Comparison of ENCODE assay signal across 23 cellular contexts in the genomic region with DNA sequence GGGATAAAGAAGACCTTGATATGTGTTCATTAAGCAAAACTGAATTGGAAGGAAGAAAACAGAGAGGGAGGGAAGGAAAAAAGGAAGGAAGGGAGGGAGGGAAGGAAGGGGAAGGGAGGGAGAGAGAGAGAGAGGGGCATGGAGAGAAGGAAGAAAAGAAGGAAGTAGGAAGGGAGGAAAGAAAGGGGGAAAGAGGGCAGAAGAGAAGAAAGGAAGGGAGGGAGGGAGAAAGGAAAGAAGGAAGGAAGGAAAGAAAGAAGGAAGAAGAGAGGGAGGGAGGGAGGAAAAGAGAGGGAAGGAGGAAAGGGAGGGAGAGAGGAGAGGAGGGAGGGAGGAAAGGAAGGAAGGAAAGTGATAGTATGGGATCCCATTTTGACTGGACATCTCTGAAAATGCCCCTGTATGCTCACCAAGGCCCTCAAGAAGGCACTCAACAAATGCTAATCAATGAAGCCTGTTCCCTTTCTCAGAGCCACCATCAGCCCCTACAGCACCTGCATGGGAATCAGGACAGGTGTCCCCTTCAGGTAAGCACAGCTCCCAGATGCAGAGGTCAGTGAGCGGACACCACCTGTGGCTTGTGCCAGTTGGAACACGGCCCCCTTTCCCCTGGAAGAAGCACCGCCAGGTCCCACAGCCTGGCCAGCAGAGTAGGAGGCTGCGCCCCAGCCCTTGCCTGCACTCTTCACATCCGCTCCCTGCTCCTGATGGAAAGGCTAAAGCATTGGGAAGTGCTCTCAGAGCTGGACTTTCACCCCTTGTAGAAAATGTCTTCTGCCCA.
DNase-seq lines count a peak whose midpoint lies in the region; ATAC-seq, FAIRE-seq and TF ChIP-seq lines count a peak whose summit lies in the region.
"Had no signal": no experiment of that assay in that cellular context is flagged by ENCODE, and none has a peak within 500 bp of the region (broad histone marks: within the 10 kb centered on the region; RNA-seq: fewer than 3 reads in every experiment).

No MANE protein-coding gene starts in this region.

- no peak for ATAC-seq in mucosa of descending colon
- ATAC-seq in GM21717 (IDR thresholded peaks at IDR 0.05; ENCODE audit: unreplicated experiment) = no peak
- ATAC-seq in GM21447 (IDR thresholded peaks at IDR 0.05; ENCODE audit: unreplicated experiment) = no peak

- H3K4me3 ChIP-seq in astrocyte (ENCODE audit: insufficient read depth, low read depth, low read length) = no peak overlapping the region
- H3K4me3 ChIP-seq in neuronal stem cell (ENCODE audit: low read length in 2 of 2) = no peak overlapping the region
- H3K4me3 ChIP-seq in mucosa of descending colon = no peak overlapping the region
- H3K4me3 ChIP-seq: BLaER1 treated with 17β-estradiol and CSF1 and Interleukin-3, amounts not matched to agents 10 nM and 100 nM; MG63; Peyer's patch had no signal

- no peak for FAIRE-seq in astrocyte (lab: Jason Lieb, UNC)
- FAIRE-seq: G401.6, GM12892 had no signal

- H4K91ac ChIP-seq in neuronal stem cell (ENCODE audit: low read depth, low read length, poor library complexity) = no peak overlapping the region

- H3K14ac ChIP-seq in neuronal stem cell (ENCODE audit: low read length) = no peak overlapping the region

- no peaks in the 10 kb centered on the region for H3K79me2 ChIP-seq in astrocyte (ENCODE audit: insufficient read depth, low read length)

- H3K18ac ChIP-seq in neuronal stem cell (ENCODE audit: low read length) = peak overlapping the region; percentile 84

- DNase-seq in NCI-H748 (lab: John Stamatoyannopoulos, UW; ENCODE audit: unreplicated experiment) = peak; percentile 72
- no peak for DNase-seq in NCI-H748 treated with DMSO at 0.1 percent for 48 hours (lab: John Stamatoyannopoulos, UW)
- DNase-seq in astrocyte (ENCODE audit: low read depth) = no peak
- no peak for DNase-seq in neuronal stem cell (ENCODE audit: low spot score)
- no peak for DNase-seq in mucosa of descending colon
- no peak for DNase-seq in NCI-H1092 (lab: John Stamatoyannopoulos, UW)
- DNase-seq: ACHN; Caco-2; CD4-positive, alpha-beta memory T cell; DMS153; H7; MG63; NCI-H1417 treated with DMSO at 0.1 percent for 48 hours; NCI-H187; NCI-H446; NCI-H526; Peyer's patch had no signal

- H3K36me3 ChIP-seq in astrocyte (ENCODE audit: insufficient read depth, low read length) = no peaks in the 10 kb centered on the region
- H3K36me3 ChIP-seq in neuronal stem cell (replicated peaks in 1 of 2; ENCODE audit: control insufficient read depth in 2 of 2, insufficient read depth in 2 of 2, low read length in 2 of 2) = no peaks in the 10 kb centered on the region
- no peaks in the 10 kb centered on the region for H3K36me3 ChIP-seq in mucosa of descending colon (ENCODE audit: low read depth)
- H3K36me3 ChIP-seq: BLaER1 treated with 17β-estradiol and CSF1 and Interleukin-3, amounts not matched to agents 10 nM and 100 nM; MG63; Peyer's patch had no signal

- H3K9ac ChIP-seq in astrocyte (ENCODE audit: low read length) (no peak overlapping the region), neuronal stem cell (ENCODE audit: low read depth, low read length, poor library complexity) (no peak overlapping the region)
- H3K9ac ChIP-seq: BLaER1 treated with 17β-estradiol and CSF1 and Interleukin-3, amounts not matched to agents 10 nM and 100 nM had no signal

- peaks cover 3% of the 10 kb centered on the region for H3K27me3 ChIP-seq in astrocyte (ENCODE audit: insufficient read depth, low read length)
- H3K27me3 ChIP-seq in neuronal stem cell (ENCODE audit: control insufficient read depth in 3 of 3, insufficient read depth in 3 of 3, low read depth in 1 of 3, low read length in 3 of 3) = no peaks in the 10 kb centered on the region
- H3K27me3 ChIP-seq: MG63, Peyer's patch had no signal

- peak overlapping the region; percentile 33 for H2BK12ac ChIP-seq in neuronal stem cell (ENCODE audit: low read length)

- H3K23ac ChIP-seq in neuronal stem cell (ENCODE audit: low read depth, low read length, poor library complexity) = peak overlapping the region; percentile 34

- H3K36me3 Mint-ChIP-seq in astrocyte (ENCODE audit: low read depth, unreplicated experiment) = no peaks in the 10 kb centered on the region
- H3K36me3 Mint-ChIP-seq: CD4-positive, alpha-beta memory T cell had no signal

- H3K4me1 ChIP-seq in astrocyte (ENCODE audit: insufficient read depth, low read length) (no peaks in the 10 kb centered on the region), neuronal stem cell (ENCODE audit: control insufficient read depth in 2 of 2, insufficient read depth in 1 of 2, low read depth in 1 of 2, low read length in 2 of 2) (peaks cover 0 to 2% of the 10 kb centered on the region in 2 donors), mucosa of descending colon (ENCODE audit: low read depth) (no peaks in the 10 kb centered on the region)
- H3K4me1 ChIP-seq: Caco-2, Peyer's patch had no signal

- intact Hi-C loops in mucosa of descending colon (cut with DNase I, micrococcal nuclease) = no loop called here

- no peaks in the 10 kb centered on the region for H4K20me1 ChIP-seq in astrocyte (ENCODE audit: insufficient read depth, low read length)
- H4K20me1 ChIP-seq: BLaER1 treated with 17β-estradiol and CSF1 and Interleukin-3, amounts not matched to agents 10 nM and 100 nM had no signal

- TF ChIP-seq CTCF in astrocyte (IDR thresholded peaks at IDR 0.05; ENCODE audit: insufficient read depth, low read depth, low read length) = no peak
- no peak for TF ChIP-seq CTCF in mucosa of descending colon (IDR thresholded peaks at IDR 0.05)

- H3K4me2 ChIP-seq in astrocyte (ENCODE audit: low read length) (no peak overlapping the region), neuronal stem cell (ENCODE audit: insufficient read depth, low read length, poor library complexity, severe bottlenecking) (no peak overlapping the region)

- H3K27ac Mint-ChIP-seq in astrocyte (ENCODE audit: unreplicated experiment) = peak overlapping the region; percentile 48
- H3K27ac Mint-ChIP-seq: CD4-positive, alpha-beta memory T cell had no signal

- no peak overlapping the region for H2BK120ac ChIP-seq in neuronal stem cell (ENCODE audit: low read depth, low read length)

- H4K8ac ChIP-seq in neuronal stem cell (ENCODE audit: low read depth, low read length) = no peak overlapping the region

- H2BK15ac ChIP-seq in neuronal stem cell (ENCODE audit: low read length) = peak overlapping the region; percentile 15

- H2BK5ac ChIP-seq in neuronal stem cell (ENCODE audit: low read length) = no peak overlapping the region

- H3K9me3 Mint-ChIP-seq in astrocyte (ENCODE audit: unreplicated experiment) = no peaks in the 10 kb centered on the region

- H3K27ac ChIP-seq in astrocyte (ENCODE audit: low read depth, low read length) (no peak overlapping the region), neuronal stem cell (replicated peaks; ENCODE audit: low read length) (no peak overlapping the region)
- H3K27ac ChIP-seq: 22Rv1; BLaER1 treated with 17β-estradiol and CSF1 and Interleukin-3, amounts not matched to agents 10 nM and 100 nM; Peyer's patch had no signal

- WGBS in neuronal stem cell (ENCODE audit: extremely low coverage in 2 of 2, insufficient read length in 2 of 2, insufficient replicate concordance in 1 of 2), 2 donors = no CpG with 5 or more reads among the region's 5 CpGs

- no peak overlapping the region for H2AFZ ChIP-seq in astrocyte (ENCODE audit: low read depth, low read length)
- no peak overlapping the region for H2AFZ ChIP-seq in neuronal stem cell (ENCODE audit: low read length)

- no peaks in the 10 kb centered on the region for H3K79me1 ChIP-seq in neuronal stem cell (ENCODE audit: low read depth, low read length)

- H3K9me3 ChIP-seq in astrocyte (ENCODE audit: insufficient read depth, low read depth, low read length) (no peaks in the 10 kb centered on the region), neuronal stem cell (replicated peaks in 1 of 2; ENCODE audit: control insufficient read depth in 2 of 2, insufficient read depth in 1 of 2, low read depth in 1 of 2, low read length in 2 of 2) (no peaks in the 10 kb centered on the region), mucosa of descending colon (no peaks in the 10 kb centered on the region)
- H3K9me3 ChIP-seq: BLaER1 treated with 17β-estradiol and CSF1 and Interleukin-3, amounts not matched to agents 10 nM and 100 nM; Caco-2; MG63; Peyer's patch had no signal

- H3K4me3 Mint-ChIP-seq in astrocyte (ENCODE audit: unreplicated experiment) = no peak overlapping the region
- H3K4me3 Mint-ChIP-seq: CD4-positive, alpha-beta memory T cell had no signal

- peaks cover 19% of the 10 kb centered on the region for H3K27me3 Mint-ChIP-seq in astrocyte (ENCODE audit: low read depth, unreplicated experiment)

- peaks cover 9% of the 10 kb centered on the region for H3K4me1 Mint-ChIP-seq in astrocyte (ENCODE audit: low read depth, unreplicated experiment)

- H3K4ac ChIP-seq in neuronal stem cell (ENCODE audit: low read length) = no peak overlapping the region

- peak overlapping the region; percentile 9 for H2AK5ac ChIP-seq in neuronal stem cell (ENCODE audit: low read depth, low read length)
